In the genomic region with DNA sequence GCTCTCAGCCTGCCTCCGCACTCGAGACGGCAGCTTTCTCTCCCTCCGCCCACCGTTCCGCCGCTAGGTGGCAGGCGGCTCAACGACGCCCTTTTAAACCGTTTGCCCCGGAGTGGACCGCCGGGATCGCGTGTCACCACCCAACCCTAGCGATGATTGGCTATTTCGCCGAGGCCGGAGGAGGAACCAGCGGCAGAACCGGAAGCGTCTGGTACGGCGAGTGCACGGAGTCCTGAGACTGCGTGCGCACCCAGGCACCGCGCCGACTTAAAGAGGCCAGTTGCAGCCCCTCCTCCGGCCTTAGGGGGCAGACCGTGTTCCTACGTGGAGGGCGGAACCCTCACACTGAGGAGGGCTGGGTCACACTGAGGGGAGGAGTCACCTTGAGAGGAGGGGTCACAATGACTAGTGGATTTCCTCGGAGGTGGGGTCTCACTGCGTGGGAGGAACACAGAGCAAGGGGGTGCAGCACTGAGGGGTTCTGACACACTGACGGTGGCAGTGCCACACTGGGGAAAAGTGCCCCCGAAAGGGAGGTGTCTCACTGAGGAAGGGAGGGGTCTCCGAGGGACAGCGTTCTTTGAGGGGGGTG, we compare ENCODE assay signal across 1 cellular context.
TF ChIP-seq lines count a peak whose summit lies in the region.

No MANE protein-coding gene starts in this region.

TF ChIP-seq in WTC11, 78 proteins besides CTCF, POLR2A, EP300 and RAD21 (continued from another document):
- TF ChIP-seq USF2 (CRISPR knock-in tag; IDR thresholded peaks at IDR 0.05) = no peak
